9 cellular contexts compared by ENCODE assay signal in genomic region chr5:132489051-132489770, GRCh38. TPM values are rescaled to one million over a fixed set of nuclear protein-coding genes. Genes with fewer than 3 reads are reported as not detected.
A peak's percentile ranks its signal among the peaks of the same experiment; 100 is the strongest.
DNase-seq lines count a peak whose midpoint lies in the region; ATAC-seq, FAIRE-seq and TF ChIP-seq lines count a peak whose summit lies in the region.
"Had no signal": no experiment of that assay in that cellular context is flagged by ENCODE, and none has a peak within 500 bp of the region (broad histone marks: within the 10 kb centered on the region; RNA-seq: fewer than 3 reads in every experiment).

No MANE protein-coding gene starts in this region.

- H3K4me3 ChIP-seq in HepG2 (replicated peaks in 1 of 3; ENCODE audit: insufficient read depth in 1 of 3, low read depth in 2 of 3, low read length in 3 of 3) (peak overlapping the region; percentile 65 to 85 (median 65); a peak in 5 of 6 replicates), tibial nerve (peak overlapping the region; percentile 56 to 97 (median 89))

- H3K36me3 ChIP-seq in HepG2 (replicated peaks in 1 of 2; ENCODE audit: control insufficient read depth in 1 of 2, insufficient read depth in 2 of 2, low read length in 2 of 2) (peaks cover 16 to 35% of the 10 kb centered on the region in 2 experiments; a peak in 4 of 5 replicates), tibial nerve (peaks cover 0 to 38% (median 36%) of the 10 kb centered on the region in 3 donors)

- TF ChIP-seq RAD21 in HepG2 (CRISPR knock-in tag; IDR thresholded peaks at IDR 0.05) = no peak

- peak; percentile 48 for DNase-seq in activated naive CD4-positive, alpha-beta T cell treated with anti-CD3 and anti-CD28 coated beads, Interleukin-2, amount 10 ng/mL, durations not matched to agents 7 days and 5 days
- no peak for DNase-seq in activated naive CD4-positive, alpha-beta T cell (lab: John Stamatoyannopoulos, UW)
- DNase-seq in activated naive CD4-positive, alpha-beta T cell treated with anti-CD3 and anti-CD28 coated beads, Interleukin-2, amount 50 U/mL, for 16 hours = peak; percentile 21
- DNase-seq in HepG2 (ENCODE audit: low spot score) (no peak), tibial nerve (ENCODE audit: low spot score in 2 of 2) (peak in 1 of 2 donors; percentile 4), superior temporal gyrus (ENCODE audit: extremely low spot score) (no peak), middle frontal gyrus (ENCODE audit: extremely low spot score, low spot score) (no peak)

- POLR2A ChIA-PET in HepG2 (lab: Yijun Ruan, JAX) = interaction anchor here (1.4 to 5.2 kb wide), 9 partner anchors 8 to 195 kb away, joined by 3 to 99 read pairs (median 18); partner anchors contain the start of gene SLC22A4

- peak overlapping the region; percentile 85 for H3K4me2 ChIP-seq in HepG2 (ENCODE audit: low read depth, low read length)

- no peaks in the 10 kb centered on the region for H3K9me3 Mint-ChIP-seq in activated naive CD4-positive, alpha-beta T cell treated with anti-CD3 and anti-CD28 coated beads, Interleukin-2, amount 10 ng/mL, durations not matched to agents 7 days and 5 days

- H2AFZ ChIP-seq in HepG2 (ENCODE audit: low read length) = no peak overlapping the region

- H3K27me3 ChIP-seq in HepG2 (ENCODE audit: control insufficient read depth in 1 of 2, insufficient read depth in 2 of 2, low read length in 2 of 2) = no peaks in the 10 kb centered on the region
- no peaks in the 10 kb centered on the region for H3K27me3 ChIP-seq in tibial nerve

- H3K4me1 ChIP-seq in HepG2 (ENCODE audit: insufficient read depth, low read length) (peaks cover 31% of the 10 kb centered on the region), tibial nerve (peaks cover 0 to 70% (median 44%) of the 10 kb centered on the region in 4 donors)

- H3K4me3 Mint-ChIP-seq in activated naive CD4-positive, alpha-beta T cell treated with anti-CD3 and anti-CD28 coated beads, Interleukin-2, amount 10 ng/mL, durations not matched to agents 7 days and 5 days = peak overlapping the region; percentile 99

- peak overlapping the region; percentile 95 for H3K27ac Mint-ChIP-seq in activated naive CD4-positive, alpha-beta T cell treated with anti-CD3 and anti-CD28 coated beads, Interleukin-2, amount 10 ng/mL, durations not matched to agents 7 days and 5 days

- H3K27ac ChIP-seq in HepG2 (ENCODE audit: extremely low read length, insufficient read depth, low read length) (no peak overlapping the region), tibial nerve (peak overlapping the region; percentile 87 to 99 (median 95))

- no peak for ATAC-seq in HepG2
- ATAC-seq in GM19397 (IDR thresholded peaks at IDR 0.05; ENCODE audit: unreplicated experiment) = no peak

- H3K9ac ChIP-seq in HepG2 (ENCODE audit: insufficient read depth, low read depth, low read length) = peak overlapping the region; percentile 89; the same call in 1 of the 2 replicates

- CTCF ChIA-PET in activated naive CD4-positive, alpha-beta T cell treated with anti-CD3 and anti-CD28 coated beads, Interleukin-2, amount 10 ng/mL, durations not matched to agents 7 days and 5 days (lab: Charles Lee) = interaction anchor here (0.8 to 4.9 kb wide), 12 partner anchors 9 to 103 kb away, joined by 3 to 31 read pairs (median 15); no protein-coding TSS in a partner anchor
- CTCF ChIA-PET in HepG2 (lab: Yijun Ruan, JAX; ENCODE audit: low intra/inter-chr PET ratio, low total read pairs) = interaction anchor here (2.6 kb wide), 1 partner anchor 70 kb away, joined by 9 read pairs; no protein-coding TSS in a partner anchor

- no TSS peak for BruUV-seq in HepG2 (replicated peaks; lab: Mats Ljungman, UMichigan)

- intact Hi-C loops in HepG2 (cut with micrococcal nuclease; ENCODE audit: unreplicated experiment) = no loop called here

- peaks cover 63% of the 10 kb centered on the region for H3K36me3 Mint-ChIP-seq in activated naive CD4-positive, alpha-beta T cell treated with anti-CD3 and anti-CD28 coated beads, Interleukin-2, amount 10 ng/mL, durations not matched to agents 7 days and 5 days

- H4K20me1 ChIP-seq in HepG2 (ENCODE audit: insufficient read depth, low read length) = peaks cover 3% of the 10 kb centered on the region; the same call in 1 of the 2 replicates

- FAIRE-seq in HepG2 (lab: Jason Lieb, UNC) = no peak

- no peak for TF ChIP-seq CTCF in HepG2 (CRISPR knock-in tag; IDR thresholded peaks at IDR 0.05)
- no peak for TF ChIP-seq CTCF in tibial nerve (IDR thresholded peaks at IDR 0.05)

- peaks cover 6% of the 10 kb centered on the region for H3K79me2 ChIP-seq in HepG2 (ENCODE audit: insufficient read depth, low read length)

- TF ChIP-seq POLR2A in HepG2 (IDR thresholded peaks at IDR 0.05; ENCODE audit: insufficient read depth in 1 of 2, low read depth in 2 of 2, low read length in 2 of 2) = no peak
- TF ChIP-seq POLR2A in tibial nerve (IDR thresholded peaks at IDR 0.05) = no peak

- in situ Hi-C loops in HepG2 (cut with HindIII; ENCODE audit: extremely low pct_ligation_motif_present, low pct_unique_long_range_greater_than_20kb) = no loop called here

- peaks cover 69% of the 10 kb centered on the region for H3K4me1 Mint-ChIP-seq in activated naive CD4-positive, alpha-beta T cell treated with anti-CD3 and anti-CD28 coated beads, Interleukin-2, amount 10 ng/mL, durations not matched to agents 7 days and 5 days

- TF ChIP-seq EP300 in HepG2 (IDR thresholded peaks at IDR 0.05; ENCODE audit: low read depth in 2 of 2, low read length in 2 of 2) (no peak), HepG2 (CRISPR knock-in tag; IDR thresholded peaks at IDR 0.05; ENCODE audit: borderline replicate concordance) (no peak), tibial nerve (IDR thresholded peaks at IDR 0.05) (no peak)

- H3K9me3 ChIP-seq in HepG2 (ENCODE audit: low read length) = no peaks in the 10 kb centered on the region
- no peaks in the 10 kb centered on the region for H3K9me3 ChIP-seq in tibial nerve

- H3K27me3 Mint-ChIP-seq in activated naive CD4-positive, alpha-beta T cell treated with anti-CD3 and anti-CD28 coated beads, Interleukin-2, amount 10 ng/mL, durations not matched to agents 7 days and 5 days = no peaks in the 10 kb centered on the region

- 60% methylated on average over 6 of the region's 10 CpGs for WGBS in HepG2 (ENCODE audit: low lambda C conversion rate)
- 43 to 44% methylated on average over 10 of the region's 10 CpGs for WGBS in tibial nerve, 2 donors

TF ChIP-seq in HepG2, 621 proteins besides CTCF, POLR2A, EP300 and RAD21:
- no peak for TF ChIP-seq HMG20B (CRISPR knock-in tag; conservative IDR thresholded peaks at IDR 0.05)
- no peak for TF ChIP-seq THAP11 (CRISPR knock-in tag; IDR thresholded peaks at IDR 0.05)
- TF ChIP-seq ZNF329 (CRISPR knock-in tag; IDR thresholded peaks at IDR 0.05; ENCODE audit: low read depth) = no peak
- TF ChIP-seq SMAD3 (CRISPR knock-in tag; IDR thresholded peaks at IDR 0.05) = no peak
- no peak for TF ChIP-seq ZSCAN30 (CRISPR knock-in tag; IDR thresholded peaks at IDR 0.05)
- no peak for TF ChIP-seq CBX1 (IDR thresholded peaks at IDR 0.05; ENCODE audit: low read depth)

RNA-seq across cellular contexts. Expression of gene IRF1, which starts 1.4 kb away (rescaled TPM):
- 5.8 and 8.8 TPM in 2 replicates for total RNA-seq in HepG2 (2016; rRNA removed; fragmentation: Illumina TruSeq; extraction: Trizol)
- total RNA-seq in HepG2 (2016; cell fraction: cytosol; rRNA removed; fragmentation: Illumina TruSeq; extraction: Trizol; ENCODE audit: low read depth) = 1.2 and 1.9 TPM in 2 replicates
- 4.4 and 10.1 TPM in 2 replicates for total RNA-seq in HepG2 (2016; cell fraction: insoluble cytoplasmic fraction; rRNA removed; fragmentation: Illumina TruSeq; extraction: Trizol)
- total RNA-seq in HepG2 (2016; cell fraction: membrane; rRNA removed; fragmentation: Illumina TruSeq; extraction: Trizol) = 2.5 and 3.3 TPM in 2 replicates
- 14.5 and 19.2 TPM in 2 replicates for total RNA-seq in HepG2 (2016; cell fraction: nucleus; rRNA removed; fragmentation: Illumina TruSeq; extraction: Trizol)
- 4.1 and 4.4 TPM in 2 replicates for polyA plus RNA-seq in HepG2 (2011; rRNA removed)
- 4.7 and 4.8 TPM in 2 replicates for polyA plus RNA-seq in HepG2 (2011; cell fraction: cytosol; rRNA removed)
- polyA plus RNA-seq in HepG2 (2011; cell fraction: nucleus; rRNA removed) = 10.1 and 10.8 TPM in 2 replicates
- 3.4 and 4.0 TPM in 2 replicates for polyA plus RNA-seq in HepG2 (2012)
- 0.75 and 0.77 TPM in 2 replicates for polyA plus RNA-seq in HepG2 (2016; cell fraction: cytosol; fragmentation: Illumina TruSeq; extraction: Trizol; ENCODE audit: low read depth)
- polyA plus RNA-seq in HepG2 (2016; cell fraction: insoluble cytoplasmic fraction; fragmentation: Illumina TruSeq; extraction: Trizol; ENCODE audit: low read depth) = 5.3 and 6.8 TPM in 2 replicates
- polyA plus RNA-seq in HepG2 (2016; cell fraction: membrane; fragmentation: Illumina TruSeq; extraction: Trizol; ENCODE audit: low read depth) = 0.80 and 1.4 TPM in 2 replicates
- 8.7 and 9.9 TPM in 2 replicates for polyA plus RNA-seq in HepG2 (2016; cell fraction: nucleus; fragmentation: Illumina TruSeq; extraction: Trizol; ENCODE audit: insufficient read depth, low read depth)
- 24.0 and 36.4 TPM in 2 replicates for polyA minus RNA-seq in HepG2 (2011; rRNA and poly(A)+ RNA removed; ENCODE audit: low replicate concordance)
- polyA minus RNA-seq in HepG2 (2011; cell fraction: cytosol; rRNA and poly(A)+ RNA removed) = 4.7 and 7.5 TPM in 2 replicates
- 28.5 and 37.7 TPM in 2 replicates for polyA minus RNA-seq in HepG2 (2011; cell fraction: nucleus; rRNA and poly(A)+ RNA removed)
- total RNA-seq in tibial nerve = 10 to 100 TPM; 15.1 to 36.9 (median 28.4) TPM

RNA-seq across cellular contexts. Expression of gene IL5, which starts 54.1 kb away (rescaled TPM):
- total RNA-seq in HepG2 (2016; rRNA removed; fragmentation: Illumina TruSeq; extraction: Trizol) = not detected in 2 replicates
- not detected in 2 replicates for total RNA-seq in HepG2 (2016; cell fraction: cytosol; rRNA removed; fragmentation: Illumina TruSeq; extraction: Trizol; ENCODE audit: low read depth)
- total RNA-seq in HepG2 (2016; cell fraction: insoluble cytoplasmic fraction; rRNA removed; fragmentation: Illumina TruSeq; extraction: Trizol) = not detected in 2 replicates
- total RNA-seq in HepG2 (2016; cell fraction: membrane; rRNA removed; fragmentation: Illumina TruSeq; extraction: Trizol) = not detected in 2 replicates
- not detected in 2 replicates for total RNA-seq in HepG2 (2016; cell fraction: nucleus; rRNA removed; fragmentation: Illumina TruSeq; extraction: Trizol)
- not detected in 2 replicates for polyA plus RNA-seq in HepG2 (2011; rRNA removed)
- not detected in 2 replicates for polyA plus RNA-seq in HepG2 (2011; cell fraction: cytosol; rRNA removed)
- polyA plus RNA-seq in HepG2 (2011; cell fraction: nucleus; rRNA removed) = not detected in 2 replicates
- not detected in 2 replicates for polyA plus RNA-seq in HepG2 (2012)
- not detected in 2 replicates for polyA plus RNA-seq in HepG2 (2016; cell fraction: cytosol; fragmentation: Illumina TruSeq; extraction: Trizol; ENCODE audit: low read depth)
- not detected in 2 replicates for polyA plus RNA-seq in HepG2 (2016; cell fraction: insoluble cytoplasmic fraction; fragmentation: Illumina TruSeq; extraction: Trizol; ENCODE audit: low read depth)
- polyA plus RNA-seq in HepG2 (2016; cell fraction: membrane; fragmentation: Illumina TruSeq; extraction: Trizol; ENCODE audit: low read depth) = not detected in 2 replicates
- polyA plus RNA-seq in HepG2 (2016; cell fraction: nucleus; fragmentation: Illumina TruSeq; extraction: Trizol; ENCODE audit: insufficient read depth, low read depth) = not detected in 2 replicates
- polyA minus RNA-seq in HepG2 (2011; rRNA and poly(A)+ RNA removed; ENCODE audit: low replicate concordance) = not detected in 2 replicates
- polyA minus RNA-seq in HepG2 (2011; cell fraction: cytosol; rRNA and poly(A)+ RNA removed) = not detected in 2 replicates
- polyA minus RNA-seq in HepG2 (2011; cell fraction: nucleus; rRNA and poly(A)+ RNA removed) = not detected in 2 replicates
- total RNA-seq in tibial nerve = not detected
- total RNA-seq: temporal lobe had no signal

Comparison
In these comparisons a context has a peak if more than half of its experiments do, and no peak if none do; other contexts are left out.
1. DNase-seq: peak in activated naive CD4-positive, alpha-beta T cell treated with anti-CD3 and anti-CD28 coated beads, Interleukin-2, amount 10 ng/mL, durations not matched to agents 7 days and 5 days (single experiment) and activated naive CD4-positive, alpha-beta T cell treated with anti-CD3 and anti-CD28 coated beads, Interleukin-2, amount 50 U/mL, for 16 hours (single experiment); none in activated naive CD4-positive, alpha-beta T cell (0 of 4), HepG2 (single experiment), superior temporal gyrus (single experiment) and middle frontal gyrus (single experiment).